Comparison of ENCODE assay signal across 9 cellular contexts in the genomic region with DNA sequence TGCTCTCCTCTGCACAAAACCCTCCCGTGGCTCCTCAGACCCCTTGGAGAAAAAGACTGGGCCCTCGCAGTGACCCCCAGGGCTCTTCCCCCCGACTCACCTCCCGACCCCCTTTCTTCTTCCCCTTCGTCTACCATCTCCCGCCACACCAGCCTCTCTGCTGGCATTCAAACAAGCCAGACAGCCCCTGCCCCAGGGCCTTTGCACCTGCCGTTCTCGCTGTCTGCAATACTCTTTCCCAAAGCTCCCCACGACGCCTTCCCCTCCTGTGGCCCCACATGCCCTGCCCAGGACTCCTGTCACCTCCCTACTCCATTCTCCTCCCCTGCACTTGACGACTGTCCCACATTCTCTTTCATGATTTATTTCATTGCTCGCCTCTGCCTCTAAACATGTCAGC.
"Had no signal": no experiment of that assay in that cellular context is flagged by ENCODE, and none has a peak within 500 bp of the region (broad histone marks: within the 10 kb centered on the region; RNA-seq: fewer than 3 reads in every experiment).

No MANE protein-coding gene starts in this region.

- H2AFZ ChIP-seq: GM23248, GM23338 had no signal

- H3K36me3 ChIP-seq: HAP-1 had no signal

- H3K9me3 Mint-ChIP-seq: GM23338, H9, HFFc6 had no signal

- ATAC-seq: GM23338, HCT116 had no signal

- H3K4me1 ChIP-seq: HAP-1 had no signal

- DNase-seq: GM23248, GOT3, H7, H9, HCEC 1CT, HFFc6 had no signal

- H3K27ac Mint-ChIP-seq: GM23338, H9, HFFc6 had no signal

- H3K9ac ChIP-seq: GM23248 had no signal

- H3K4me3 Mint-ChIP-seq: GM23338, H9, HFFc6 had no signal

- H3K4me2 ChIP-seq: GM23338 had no signal

- H3K4me3 ChIP-seq: GM23248, GM23338, HAP-1 had no signal

- H3K9me3 ChIP-seq: HAP-1 had no signal

- H3K27ac ChIP-seq: GM23248 had no signal
